12 cellular contexts compared by ENCODE assay signal in the genomic region with DNA sequence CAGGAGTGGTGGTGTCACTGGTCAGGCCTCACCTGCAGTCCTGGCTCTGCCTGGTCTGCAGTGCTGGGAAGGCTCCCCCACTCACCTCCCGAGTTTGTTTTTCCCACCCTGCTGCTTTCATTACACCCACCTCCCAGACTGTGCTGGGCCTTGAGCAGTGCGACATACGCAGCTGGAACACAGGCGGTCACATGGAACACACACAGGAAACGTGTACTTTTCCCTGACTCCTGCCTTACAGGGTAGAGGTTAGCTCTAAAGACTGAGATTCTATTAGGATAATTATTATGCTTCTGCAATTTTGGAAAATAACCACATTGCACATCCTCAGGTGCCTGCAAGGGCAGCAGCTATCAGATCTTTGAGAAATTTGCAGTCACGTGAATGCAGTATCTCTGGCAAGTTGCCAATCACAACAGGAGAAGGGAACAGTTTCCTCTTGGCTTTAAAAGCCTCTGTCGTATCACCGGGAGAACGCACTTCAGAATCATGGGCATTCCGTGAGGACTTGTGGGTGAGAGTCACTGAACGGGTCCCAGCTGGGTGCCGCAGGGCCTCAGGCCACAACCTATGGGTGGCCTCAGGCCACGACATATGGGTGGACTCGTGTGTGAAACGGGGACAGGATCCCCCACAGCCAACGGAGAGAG.
DNase-seq lines count a peak whose midpoint lies in the region; ATAC-seq and TF ChIP-seq lines count a peak whose summit lies in the region.
"Had no signal": no experiment of that assay in that cellular context is flagged by ENCODE, and none has a peak within 500 bp of the region (broad histone marks: within the 10 kb centered on the region; RNA-seq: fewer than 3 reads in every experiment).

No MANE protein-coding gene starts in this region.

- H3K9me3 ChIP-seq in gastroesophageal sphincter (no peaks in the 10 kb centered on the region), stomach (no peaks in the 10 kb centered on the region)
- H3K9me3 ChIP-seq: tibial artery had no signal

- H3K4me3 ChIP-seq in gastroesophageal sphincter (no peak overlapping the region), stomach (peak overlapping the region in 1 of 4 donors; percentile 2)
- H3K4me3 ChIP-seq: tibial artery had no signal

- TF ChIP-seq CTCF in gastroesophageal sphincter (IDR thresholded peaks at IDR 0.05) (no peak), stomach (IDR thresholded peaks at IDR 0.05) (no peak)

- H3K36me3 ChIP-seq in gastroesophageal sphincter (peaks cover 0 to 69% of the 10 kb centered on the region in 2 donors), stomach (peaks cover 15 to 70% (median 56%) of the 10 kb centered on the region in 4 donors)

- TF ChIP-seq EP300 in gastroesophageal sphincter (IDR thresholded peaks at IDR 0.05), result no peak
- TF ChIP-seq EP300 in stomach (IDR thresholded peaks at IDR 0.05), result no peak

- TF ChIP-seq POLR2A in gastroesophageal sphincter (IDR thresholded peaks at IDR 0.05) (no peak), stomach (IDR thresholded peaks at IDR 0.05) (no peak)

- H3K27me3 ChIP-seq in gastroesophageal sphincter (no peaks in the 10 kb centered on the region), stomach (no peaks in the 10 kb centered on the region)
- H3K27me3 ChIP-seq: tibial artery had no signal

- peak; percentile 32 for DNase-seq in activated CD8-positive, alpha-beta memory T cell treated with anti-CD3 and anti-CD28 coated beads for 24 hours
- no peak for DNase-seq in activated CD8-positive, alpha-beta memory T cell treated with anti-CD3 and anti-CD28 coated beads, Interleukin-2, amount 50 U/mL, for 4 hours
- DNase-seq in NCI-H345 treated with DMSO at 0.1 percent for 48 hours (lab: John Stamatoyannopoulos, UW; ENCODE audit: unreplicated experiment) (peak; percentile 77), stomach (peak; percentile 71)
- no peak for DNase-seq in activated T-cell treated with anti-CD3 and anti-CD28 coated beads, Interleukin-2, amount 50 U/mL, for 1 hour
- DNase-seq: activated naive CD8-positive, alpha-beta T cell treated with anti-CD3 and anti-CD28 coated beads for 36 hours; mesenchymal stem cell; PC-3; tibial artery had no signal

- WGBS in gastroesophageal sphincter (ENCODE audit: low coverage in 1 of 2), 2 donors, result 46 to 56% methylated on average over 3 of the region's 16 CpGs
- WGBS in stomach, 5 donors, result 28 to 48% (median 43%) methylated on average over 12 to 16 of the region's 16 CpGs

- peaks cover 0 to 18% (median 0%) of the 10 kb centered on the region in 3 donors for H3K4me1 ChIP-seq in gastroesophageal sphincter
- peaks cover 41 to 57% (median 52%) of the 10 kb centered on the region in 4 donors for H3K4me1 ChIP-seq in stomach

- H3K27ac ChIP-seq in gastroesophageal sphincter, result no peak overlapping the region
- H3K27ac ChIP-seq in stomach, result peak overlapping the region; percentile 79 to 88 (median 82)
- H3K27ac ChIP-seq: tibial artery had no signal

- ATAC-seq in gastroesophageal sphincter (peak; percentile 33), GM18858 (IDR thresholded peaks at IDR 0.05; ENCODE audit: unreplicated experiment) (no peak), HG03521 (IDR thresholded peaks at IDR 0.05; ENCODE audit: unreplicated experiment) (no peak)
- ATAC-seq: PC-3 had no signal

- intact Hi-C loops in stomach (cut with DNase I; ENCODE audit: low total_unique reads), result no loop called here

Comparison
In these comparisons a context has a peak if more than half of its experiments do, and no peak if none do; other contexts are left out.
1. DNase-seq: peak in activated CD8-positive, alpha-beta memory T cell treated with anti-CD3 and anti-CD28 coated beads for 24 hours (single experiment), NCI-H345 treated with DMSO at 0.1 percent for 48 hours (single experiment) and stomach (single experiment); none in activated CD8-positive, alpha-beta memory T cell treated with anti-CD3 and anti-CD28 coated beads, Interleukin-2, amount 50 U/mL, for 4 hours (single experiment) and activated T-cell treated with anti-CD3 and anti-CD28 coated beads, Interleukin-2, amount 50 U/mL, for 1 hour (single experiment).
2. H3K27ac ChIP-seq: peak in stomach (5 of 5); none in gastroesophageal sphincter (0 of 4).